Comparison of ENCODE assay signal across 10 cellular contexts in the genomic region with DNA sequence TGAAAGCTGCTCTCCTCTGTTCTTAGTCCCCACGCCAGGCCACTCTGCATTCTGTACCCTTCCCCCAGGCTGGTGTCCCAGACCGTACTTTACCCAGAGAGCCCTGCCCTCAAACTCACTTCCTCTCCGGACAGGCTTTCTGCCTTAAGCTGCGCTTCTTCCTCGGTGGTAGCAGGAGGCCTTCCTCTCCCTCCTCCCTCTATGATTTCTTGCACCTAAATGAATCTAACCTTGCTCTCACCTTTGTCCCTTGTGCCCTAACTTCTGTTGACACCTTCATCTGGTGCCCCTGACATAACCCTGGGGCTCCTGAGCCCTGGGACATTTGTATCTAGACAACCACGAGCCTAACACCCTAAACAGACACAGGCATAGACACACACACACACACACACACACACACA. TPM values are rescaled to one million over a fixed set of nuclear protein-coding genes. Genes with fewer than 3 reads are reported as not detected.
DNase-seq lines count a peak whose midpoint lies in the region; ATAC-seq, FAIRE-seq and TF ChIP-seq lines count a peak whose summit lies in the region.
"Had no signal": no experiment of that assay in that cellular context is flagged by ENCODE, and none has a peak within 500 bp of the region (broad histone marks: within the 10 kb centered on the region; RNA-seq: fewer than 3 reads in every experiment).

No MANE protein-coding gene starts in this region.

- H3K4me1 Mint-ChIP-seq in CD4-positive, alpha-beta T cell (ENCODE audit: low read depth), result peaks cover 69% of the 10 kb centered on the region
- peaks cover 65% of the 10 kb centered on the region for H3K4me1 Mint-ChIP-seq in activated CD4-positive, alpha-beta memory T cell treated with anti-CD3 and anti-CD28 coated beads for 36 hours (ENCODE audit: low read depth)

- H3K4me1 ChIP-seq in left lung, result peaks cover 0 to 64% of the 10 kb centered on the region in 2 donors

- CTCF ChIA-PET in CD4-positive, alpha-beta T cell (lab: Charles Lee), result interaction anchor here (1.1 to 2.6 kb wide), 4 partner anchors 9 to 24 kb away, joined by 3 to 15 read pairs (median 6); no protein-coding TSS in a partner anchor
- CTCF ChIA-PET in activated CD4-positive, alpha-beta memory T cell treated with anti-CD3 and anti-CD28 coated beads for 36 hours (lab: Charles Lee), result interaction anchor here (0.8 to 10.0 kb wide), 9 partner anchors 9 to 313 kb away, joined by 3 to 205 read pairs (median 4); partner anchors contain the start of genes DMAC2 and RPS19
- CTCF ChIA-PET in RWPE1 (lab: Yijun Ruan, JAX), result interaction anchor here (0.6 kb wide), 2 partner anchors 91 to 97 kb away, joined by 3 to 5 read pairs; no protein-coding TSS in a partner anchor

- ATAC-seq in CD4-positive, alpha-beta T cell (ENCODE audit: poor library complexity), result peak; percentile 56
- ATAC-seq in GM21737 (IDR thresholded peaks at IDR 0.05; ENCODE audit: unreplicated experiment) (peak; percentile 45), left lung (peak; percentile 69), GM21447 (IDR thresholded peaks at IDR 0.05; ENCODE audit: unreplicated experiment) (no peak)

- no peak for TF ChIP-seq CTCF in CD4-positive, alpha-beta T cell (IDR thresholded peaks at IDR 0.05)
- TF ChIP-seq CTCF in left lung (IDR thresholded peaks at IDR 0.05), result no peak
- no peak for TF ChIP-seq CTCF in D721Med (IDR thresholded peaks at IDR 0.05; ENCODE audit: insufficient read depth, missing control alignments)
- TF ChIP-seq CTCF in RWPE1 (conservative IDR thresholded peaks at IDR 0.05; ENCODE audit: low read depth), result no peak

- FAIRE-seq in D721Med (lab: Jason Lieb, UNC), result no peak

- H3K27ac ChIP-seq in CD4-positive, alpha-beta T cell (ENCODE audit: low read depth, low read length), result peak overlapping the region; percentile 64
- H3K27ac ChIP-seq in left lung (peak overlapping the region; percentile 36 to 72), RWPE1 (no peak overlapping the region)

- H3K27me3 Mint-ChIP-seq in CD4-positive, alpha-beta T cell, result no peaks in the 10 kb centered on the region
- H3K27me3 Mint-ChIP-seq in activated CD4-positive, alpha-beta memory T cell treated with anti-CD3 and anti-CD28 coated beads for 36 hours, result no peaks in the 10 kb centered on the region

- peak overlapping the region in 1 of 2 donors; percentile 3 for H3K4me3 ChIP-seq in left lung

- H3K9me3 ChIP-seq in CD4-positive, alpha-beta T cell (ENCODE audit: control insufficient read depth, low read length), result no peaks in the 10 kb centered on the region
- no peaks in the 10 kb centered on the region for H3K9me3 ChIP-seq in left lung

- H3K36me3 Mint-ChIP-seq in CD4-positive, alpha-beta T cell (ENCODE audit: low read depth), result peaks cover 23% of the 10 kb centered on the region
- H3K36me3 Mint-ChIP-seq in activated CD4-positive, alpha-beta memory T cell treated with anti-CD3 and anti-CD28 coated beads for 36 hours, result peaks cover 13% of the 10 kb centered on the region

- no peaks in the 10 kb centered on the region for H3K36me3 ChIP-seq in left lung

- H3K9me3 Mint-ChIP-seq in CD4-positive, alpha-beta T cell, result no peaks in the 10 kb centered on the region
- H3K9me3 Mint-ChIP-seq in activated CD4-positive, alpha-beta memory T cell treated with anti-CD3 and anti-CD28 coated beads for 36 hours, result no peaks in the 10 kb centered on the region

- intact Hi-C loops in CD4-positive, alpha-beta T cell (cut with DNase I, micrococcal nuclease), result loop anchor here in 1 of 2 experiments (5.0 kb wide), 1 partner anchor 194 kb away; the partner anchor contains the start of gene TGFB1
- intact Hi-C loops in activated CD4-positive, alpha-beta memory T cell treated with anti-CD3 and anti-CD28 coated beads for 36 hours (cut with micrococcal nuclease), result loop anchor here (2.0 to 10.0 kb wide), 6 partner anchors 16 to 932 kb away; partner anchors contain the start of genes ACTMAP, SNRPA and TGFB1
- intact Hi-C loops in left lung (cut with DNase I), result no loop called here

- POLR2A ChIA-PET in CD4-positive, alpha-beta T cell (lab: Charles Lee), result interaction anchor here (1.0 to 10.0 kb wide), 7 partner anchors 13 to 283 kb away, joined by 3 to 286 read pairs (median 4); partner anchors contain the start of gene B9D2
- POLR2A ChIA-PET in activated CD4-positive, alpha-beta memory T cell treated with anti-CD3 and anti-CD28 coated beads for 36 hours (lab: Charles Lee), result interaction anchor here (0.8 to 1.2 kb wide), 5 partner anchors 8 to 15 kb away, joined by 3 to 10 read pairs (median 3); no protein-coding TSS in a partner anchor
- POLR2A ChIA-PET in RWPE1 (lab: Yijun Ruan, JAX; ENCODE audit: low non-redundant PET), result no interaction called here

- no peaks in the 10 kb centered on the region for H3K27me3 ChIP-seq in CD4-positive, alpha-beta T cell (ENCODE audit: control insufficient read depth, insufficient read depth, low read length)
- H3K27me3 ChIP-seq in left lung, result peaks cover 0 to 7% of the 10 kb centered on the region in 2 donors

- peak overlapping the region; percentile 82 for H3K27ac Mint-ChIP-seq in CD4-positive, alpha-beta T cell
- peak overlapping the region; percentile 96 for H3K27ac Mint-ChIP-seq in activated CD4-positive, alpha-beta memory T cell treated with anti-CD3 and anti-CD28 coated beads for 36 hours

- peak in 2 of 10 experiments; percentile 29 to 46 for DNase-seq in CD4-positive, alpha-beta T cell
- peak; percentile 66 for DNase-seq in activated CD4-positive, alpha-beta memory T cell treated with anti-CD3 and anti-CD28 coated beads for 36 hours
- DNase-seq in left lung (no peak), D721Med (ENCODE audit: insufficient read length, low spot score) (no peak), RWPE1 (ENCODE audit: low spot score) (no peak), NCI-H2196 (lab: John Stamatoyannopoulos, UW; ENCODE audit: unreplicated experiment) (no peak)
- DNase-seq: EL, NCI-H524 treated with DMSO at 0.1 percent for 48 hours had no signal

- peak overlapping the region; percentile 84 for H3K4me3 Mint-ChIP-seq in CD4-positive, alpha-beta T cell
- H3K4me3 Mint-ChIP-seq in activated CD4-positive, alpha-beta memory T cell treated with anti-CD3 and anti-CD28 coated beads for 36 hours, result peak overlapping the region; percentile 85

RNA-seq across cellular contexts. Expression of gene CEACAM21, which starts 29.6 kb away (rescaled TPM):
- total RNA-seq in CD4-positive, alpha-beta T cell, result 10 to 100 TPM; 30.7 to 34.9 TPM
- total RNA-seq in activated CD4-positive, alpha-beta memory T cell treated with anti-CD3 and anti-CD28 coated beads for 36 hours, result 10 to 100 TPM; 40.8 to 40.9 TPM
- 1 to 10 TPM; 4.8 to 6.3 TPM for total RNA-seq in left lung

Comparison
In these comparisons a context has a peak if more than half of its experiments do, and no peak if none do; other contexts are left out.
1. RNA of gene CEACAM21, which starts 29.6 kb away (total RNA-seq): 40.8 to 40.9 TPM in activated CD4-positive, alpha-beta memory T cell treated with anti-CD3 and anti-CD28 coated beads for 36 hours and 30.7 to 34.9 TPM in CD4-positive, alpha-beta T cell; 4.8 to 6.3 TPM in left lung; every median in the first group is over 4 times any median in the second.